25 cellular contexts compared by ENCODE assay signal in the genomic region with DNA sequence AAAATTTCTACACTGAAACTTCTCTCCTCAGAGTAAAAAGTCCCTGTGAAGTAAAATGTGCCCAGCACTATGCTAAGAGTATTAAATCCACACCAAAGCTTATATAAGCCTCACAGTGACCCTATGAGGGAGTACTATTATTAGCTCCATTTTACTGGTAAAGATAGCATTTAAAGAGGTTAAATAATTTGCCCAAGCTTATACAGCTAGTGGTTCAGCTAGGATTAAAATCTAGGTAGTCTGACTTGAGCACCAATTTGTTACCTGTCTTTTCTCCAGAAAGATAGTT. TPM values are rescaled to one million over a fixed set of nuclear protein-coding genes. Genes with fewer than 3 reads are reported as not detected.
DNase-seq lines count a peak whose midpoint lies in the region; ATAC-seq, FAIRE-seq and TF ChIP-seq lines count a peak whose summit lies in the region.
"Had no signal": no experiment of that assay in that cellular context is flagged by ENCODE, and none has a peak within 500 bp of the region (broad histone marks: within the 10 kb centered on the region; RNA-seq: fewer than 3 reads in every experiment).

No MANE protein-coding gene starts in this region.

- H3K27me3 ChIP-seq in HUES48 (ENCODE audit: control insufficient read depth, insufficient read depth, low read length) (no peaks in the 10 kb centered on the region), K562 (ENCODE audit: control insufficient read depth in 2 of 2, insufficient read depth in 2 of 2, low read length in 2 of 2) (no peaks in the 10 kb centered on the region), smooth muscle cell (ENCODE audit: low read depth) (no peaks in the 10 kb centered on the region), Peyer's patch (no peaks in the 10 kb centered on the region)
- H3K27me3 ChIP-seq: gastroesophageal sphincter, spleen, vagina had no signal

- no peak for TF ChIP-seq RAD21 in K562 (CRISPR knock-in tag; conservative IDR thresholded peaks at IDR 0.05 in 1 of 2, IDR thresholded peaks at IDR 0.05 in 1 of 2)

- H3K4me3 ChIP-seq in HUES48 (ENCODE audit: low read depth, low read length) (no peak overlapping the region), K562 (no peak overlapping the region), smooth muscle cell (no peak overlapping the region), Peyer's patch (no peak overlapping the region)
- H3K4me3 ChIP-seq: gastroesophageal sphincter, spleen, vagina had no signal

- peaks cover 41% of the 10 kb centered on the region for H3K4me1 Mint-ChIP-seq in activated naive CD4-positive, alpha-beta T cell treated with anti-CD3 and anti-CD28 coated beads, Interleukin-2, amount 50 U/mL, for 24 hours
- H3K4me1 Mint-ChIP-seq: neural crest cell had no signal

- no peak for TF ChIP-seq POLR2A in K562 (conservative IDR thresholded peaks at IDR 0.05)
- no peak for TF ChIP-seq POLR2A in Peyer's patch (IDR thresholded peaks at IDR 0.05)

- no peak for TF ChIP-seq CTCF in K562 (IDR thresholded peaks at IDR 0.05 in 2 of 3, conservative IDR thresholded peaks at IDR 0.05 in 1 of 3; ENCODE audit: insufficient read depth in 2 of 3, low read depth in 1 of 3, low read length in 3 of 3)
- no peak for TF ChIP-seq CTCF in smooth muscle cell (IDR thresholded peaks at IDR 0.05; ENCODE audit: borderline replicate concordance, insufficient read depth, poor library complexity, severe bottlenecking)
- no peak for TF ChIP-seq CTCF in GM10248 (IDR thresholded peaks at IDR 0.05; ENCODE audit: control extremely low read depth, extremely low read depth, low read depth, missing control alignments)
- TF ChIP-seq CTCF in Peyer's patch (IDR thresholded peaks at IDR 0.05), result no peak

- POLR2A ChIA-PET in K562 (lab: Yijun Ruan, JAX) (interaction anchor here (0.5 to 3.0 kb wide), 7 partner anchors 15 to 703 kb away, joined by 3 to 11 read pairs (median 4); partner anchors contain the start of genes MYCBP and NDUFS5), GM10248 (lab: Yijun Ruan, JAX) (interaction anchor here (1.0 kb wide), 1 partner anchor 27 kb away, joined by 6 read pairs; no protein-coding TSS in a partner anchor)

- H3K4me2 ChIP-seq in K562 (ENCODE audit: insufficient read depth, low read length), result no peak overlapping the region
- no peak overlapping the region for H3K4me2 ChIP-seq in smooth muscle cell

- DNase-seq in activated naive CD4-positive, alpha-beta T cell (lab: John Stamatoyannopoulos, UW), result no peak
- no peak for DNase-seq in K562 (ENCODE audit: extremely low read depth in 1 of 4, low spot score in 3 of 4)
- DNase-seq in smooth muscle cell (lab: John Stamatoyannopoulos, UW; ENCODE audit: unreplicated experiment), result no peak
- no peak for DNase-seq in GM10248 (ENCODE audit: extremely low spot score)
- DNase-seq in Peyer's patch, result no peak
- DNase-seq: activated CD4-positive, alpha-beta T cell treated with anti-CD3 and anti-CD28 coated beads, Interleukin-2, amount 10 ng/mL, durations not matched to agents 7 days and 5 days; activated T-cell treated with anti-CD3 and anti-CD28 coated beads, Interleukin-2, amount 50 U/mL, for 4 hours; amniotic stem cell; CD8-positive, alpha-beta memory T cell; central memory CD4-positive, alpha-beta T cell; DMS53; H7; left cardiac atrium; NCI-H1092; NCI-H2081; NCI-H446; spleen had no signal

- H3K4me3 Mint-ChIP-seq in activated naive CD4-positive, alpha-beta T cell treated with anti-CD3 and anti-CD28 coated beads, Interleukin-2, amount 50 U/mL, for 24 hours, result no peak overlapping the region
- H3K4me3 Mint-ChIP-seq: activated CD4-positive, alpha-beta T cell treated with anti-CD3 and anti-CD28 coated beads, Interleukin-2, amount 10 ng/mL, durations not matched to agents 7 days and 5 days; CD8-positive, alpha-beta memory T cell; neural crest cell had no signal

- H3K27me3 Mint-ChIP-seq in activated naive CD4-positive, alpha-beta T cell treated with anti-CD3 and anti-CD28 coated beads, Interleukin-2, amount 50 U/mL, for 24 hours, result no peaks in the 10 kb centered on the region
- H3K27me3 Mint-ChIP-seq: activated CD4-positive, alpha-beta T cell treated with anti-CD3 and anti-CD28 coated beads, Interleukin-2, amount 10 ng/mL, durations not matched to agents 7 days and 5 days; CD8-positive, alpha-beta memory T cell had no signal

- in situ Hi-C loops in K562 (cut with MboI), result no loop called here

- peak; percentile 26 for FAIRE-seq in K562 (lab: Jason Lieb, UNC)

- no peaks in the 10 kb centered on the region; the same call in 1 of the 2 replicates for H3K9me3 ChIP-seq in HUES48 (ENCODE audit: control insufficient read depth, insufficient read depth, low read length)
- H3K9me3 ChIP-seq in K562 (replicated peaks; ENCODE audit: control insufficient read depth, insufficient read depth, low read depth, low read length), result no peaks in the 10 kb centered on the region
- no peaks in the 10 kb centered on the region for H3K9me3 ChIP-seq in smooth muscle cell (replicated peaks; ENCODE audit: low read depth)
- H3K9me3 ChIP-seq in Peyer's patch, result no peaks in the 10 kb centered on the region
- H3K9me3 ChIP-seq: gastroesophageal sphincter, spleen, vagina had no signal

- no peaks in the 10 kb centered on the region for H4K20me1 ChIP-seq in K562 (replicated peaks; ENCODE audit: control insufficient read depth, insufficient read depth, low read length)
- peaks cover 72% of the 10 kb centered on the region for H4K20me1 ChIP-seq in smooth muscle cell (ENCODE audit: low read depth)

- H3K79me2 ChIP-seq in K562 (ENCODE audit: control insufficient read depth, insufficient read depth, low read length) (peaks cover 13% of the 10 kb centered on the region), smooth muscle cell (ENCODE audit: low read depth) (peaks cover 25% of the 10 kb centered on the region)

- no peak overlapping the region for H3K9ac ChIP-seq in HUES48 (ENCODE audit: low read depth, low read length)
- H3K9ac ChIP-seq in K562 (ENCODE audit: insufficient read depth in 1 of 2, low read depth in 2 of 2, low read length in 2 of 2), result no peak overlapping the region
- no peak overlapping the region for H3K9ac ChIP-seq in smooth muscle cell (ENCODE audit: low read depth)

- CTCF ChIA-PET in K562 (lab: Yijun Ruan, JAX; ENCODE audit: low intra/inter-chr PET ratio) (no interaction called here), GM10248 (lab: Yijun Ruan, JAX) (interaction anchor here (1.2 to 1.6 kb wide), 3 partner anchors 23 to 122 kb away, joined by 3 to 5 read pairs (median 3); partner anchors contain the start of genes GJA9 and NDUFS5)

- H2AFZ ChIP-seq in K562 (ENCODE audit: low read depth, low read length) (no peak overlapping the region), smooth muscle cell (ENCODE audit: low read depth) (no peak overlapping the region)

- no TSS peak for BruUV-seq in K562 (replicated peaks; lab: Mats Ljungman, UMichigan)

- peak overlapping the region; percentile 85 for H3K27ac Mint-ChIP-seq in activated naive CD4-positive, alpha-beta T cell treated with anti-CD3 and anti-CD28 coated beads, Interleukin-2, amount 50 U/mL, for 24 hours

- H3K9me3 Mint-ChIP-seq in activated naive CD4-positive, alpha-beta T cell treated with anti-CD3 and anti-CD28 coated beads, Interleukin-2, amount 50 U/mL, for 24 hours, result no peaks in the 10 kb centered on the region
- H3K9me3 Mint-ChIP-seq: activated CD4-positive, alpha-beta T cell treated with anti-CD3 and anti-CD28 coated beads, Interleukin-2, amount 10 ng/mL, durations not matched to agents 7 days and 5 days; activated T-cell treated with anti-CD3 and anti-CD28 coated beads, Interleukin-2, amount 50 U/mL, for 4 hours; CD8-positive, alpha-beta memory T cell; neural crest cell had no signal

- intact Hi-C loops in K562 (cut with micrococcal nuclease), result no loop called here

- no peaks in the 10 kb centered on the region for H3K9me1 ChIP-seq in K562 (ENCODE audit: control insufficient read depth, insufficient read depth, low read length)

- peaks cover 24% of the 10 kb centered on the region for H3K36me3 Mint-ChIP-seq in activated naive CD4-positive, alpha-beta T cell treated with anti-CD3 and anti-CD28 coated beads, Interleukin-2, amount 50 U/mL, for 24 hours

- no peak for ATAC-seq in K562
- no peak for ATAC-seq in HG03097 (IDR thresholded peaks at IDR 0.05; ENCODE audit: low FRiP score, unreplicated experiment)
- ATAC-seq: esophagus mucosa had no signal

- peaks cover 53% of the 10 kb centered on the region for H3K4me1 ChIP-seq in HUES48 (ENCODE audit: control insufficient read depth, insufficient read depth, low read length)
- H3K4me1 ChIP-seq in K562 (replicated peaks in 1 of 2; ENCODE audit: control insufficient read depth in 2 of 2, insufficient read depth in 2 of 2, low read length in 2 of 2), result no peaks in the 10 kb centered on the region
- no peaks in the 10 kb centered on the region for H3K4me1 ChIP-seq in smooth muscle cell (ENCODE audit: low read depth)
- H3K4me1 ChIP-seq in Peyer's patch, result no peaks in the 10 kb centered on the region

- TF ChIP-seq EP300 in K562 (IDR thresholded peaks at IDR 0.05; ENCODE audit: low read length), result no peak

- H3K27ac ChIP-seq in HUES48 (ENCODE audit: low read depth, low read length) (peak overlapping the region; percentile 43), K562 (ENCODE audit: extremely low read depth, low read depth, low read length) (no peak overlapping the region; the same call in 2 of the 3 replicates), smooth muscle cell (ENCODE audit: low read depth) (peak overlapping the region; percentile 33), Peyer's patch (no peak overlapping the region)
- H3K27ac ChIP-seq: gastroesophageal sphincter, RWPE1, spleen, vagina had no signal

- H3F3A ChIP-seq in smooth muscle cell (ENCODE audit: low read depth), result peaks cover 24% of the 10 kb centered on the region

- H3K36me3 ChIP-seq in HUES48 (ENCODE audit: control insufficient read depth, insufficient read depth, low read length) (peaks cover 98% of the 10 kb centered on the region), K562 (ENCODE audit: control insufficient read depth, insufficient read depth, low read length) (peaks cover 98% of the 10 kb centered on the region), smooth muscle cell (ENCODE audit: low read depth) (peaks cover 29% of the 10 kb centered on the region), Peyer's patch (peaks cover 0 to 97% (median 0%) of the 10 kb centered on the region in 3 donors)

RNA-seq across cellular contexts. Expression of gene AKIRIN1, which starts 12.3 kb away (rescaled TPM):
- 26.5 and 51.2 TPM in 2 replicates for total RNA-seq in K562 (2011; cell fraction: chromatin; rRNA removed; ENCODE audit: low replicate concordance)
- total RNA-seq in K562 (2011; cell fraction: nucleolus; rRNA removed), result 19.3 and 20.1 TPM in 2 replicates
- 46.7 and 64.7 TPM in 2 replicates for total RNA-seq in K562 (2011; cell fraction: nucleoplasm; rRNA removed)
- total RNA-seq in K562 (2014; rRNA removed) (68.9 and 72.4 TPM in 2 replicates), K562 (2014; rRNA removed; fragmentation: Illumina TruSeq; extraction: Trizol) (81.7 and 86.5 TPM in 2 replicates), K562 (2015; rRNA removed; fragmentation: Illumina TruSeq; extraction: Trizol) (76.2 and 83.4 TPM in 2 replicates), K562 (2021) (86.0 and 87.8 TPM in 2 replicates), smooth muscle cell (64.5 and 78.3 TPM in 2 replicates), Peyer's patch (10 to 100 TPM; 18.9 to 39.6 (median 33.8) TPM)
- polyA plus RNA-seq in K562 (2011; rRNA removed) (95.0 and 139 TPM in 2 replicates), K562 (2014; fragmentation: Illumina TruSeq; extraction: Trizol) (91.4 and 103 TPM in 2 replicates), K562 (2014; fragmentation: Nextera tagmentation; extraction: Ambion mirVana) (10 to 100 TPM; 11.5 to 17.6 TPM), K562 (2014; rRNA removed) (85.1 and 87.2 TPM in 2 replicates), smooth muscle cell (68.6 and 70.4 TPM in 2 replicates)
- 53.8 and 59.9 TPM in 2 replicates for polyA plus RNA-seq in K562 (2011; cell fraction: cytosol; rRNA removed)
- 18.7 and 19.1 TPM in 2 replicates for polyA plus RNA-seq in K562 (2011; cell fraction: nucleus; rRNA removed)
- 69.5 and 81.6 TPM in 2 replicates for polyA plus RNA-seq in K562 (2012)
- 81.6 and 94.1 TPM in 2 replicates for polyA minus RNA-seq in K562 (2011; rRNA and poly(A)+ RNA removed)
- 33.5 and 47.6 TPM in 2 replicates for polyA minus RNA-seq in K562 (2011; cell fraction: cytosol; rRNA and poly(A)+ RNA removed)
- 10.1 and 12.8 TPM in 2 replicates for polyA minus RNA-seq in K562 (2011; cell fraction: nucleus; rRNA and poly(A)+ RNA removed)

RNA-seq across cellular contexts. Expression of gene NDUFS5, which starts 22.7 kb away (rescaled TPM):
- 66.1 and 87.1 TPM in 2 replicates for total RNA-seq in K562 (2011; cell fraction: chromatin; rRNA removed; ENCODE audit: low replicate concordance)
- total RNA-seq in K562 (2011; cell fraction: nucleolus; rRNA removed), result 111 and 135 TPM in 2 replicates
- 140 and 150 TPM in 2 replicates for total RNA-seq in K562 (2011; cell fraction: nucleoplasm; rRNA removed)
- total RNA-seq in K562 (2014; rRNA removed) (1,178 and 1,281 TPM in 2 replicates), K562 (2014; rRNA removed; fragmentation: Illumina TruSeq; extraction: Trizol) (1,116 and 1,227 TPM in 2 replicates), K562 (2015; rRNA removed; fragmentation: Illumina TruSeq; extraction: Trizol) (976 and 1,027 TPM in 2 replicates), K562 (2021) (499 and 523 TPM in 2 replicates), smooth muscle cell (708 and 831 TPM in 2 replicates), Peyer's patch (100 to 1,000 TPM; 192 to 562 (median 213) TPM)
- polyA plus RNA-seq in K562 (2011; rRNA removed) (839 and 1,074 TPM in 2 replicates), K562 (2014; fragmentation: Illumina TruSeq; extraction: Trizol) (1,614 and 1,625 TPM in 2 replicates), K562 (2014; fragmentation: Nextera tagmentation; extraction: Ambion mirVana) (1,000 to 10,000 TPM; 2,515 to 2,737 TPM), K562 (2014; rRNA removed) (1,487 and 1,540 TPM in 2 replicates), smooth muscle cell (879 and 884 TPM in 2 replicates)
- 254 and 811 TPM in 2 replicates for polyA plus RNA-seq in K562 (2011; cell fraction: cytosol; rRNA removed)
- 160 and 368 TPM in 2 replicates for polyA plus RNA-seq in K562 (2011; cell fraction: nucleus; rRNA removed)
- 421 and 1,566 TPM in 2 replicates for polyA plus RNA-seq in K562 (2012)
- polyA minus RNA-seq in K562 (2011; rRNA and poly(A)+ RNA removed), result 775 and 778 TPM in 2 replicates
- 126 and 154 TPM in 2 replicates for polyA minus RNA-seq in K562 (2011; cell fraction: cytosol; rRNA and poly(A)+ RNA removed)
- polyA minus RNA-seq in K562 (2011; cell fraction: nucleus; rRNA and poly(A)+ RNA removed), result 43.4 and 90.9 TPM in 2 replicates

Comparison
In these comparisons a context has a peak if more than half of its experiments do, and no peak if none do; other contexts are left out.
1. H3K27ac ChIP-seq: peak in HUES48 (single experiment) and smooth muscle cell (single experiment); none in K562 (single experiment) and Peyer's patch (0 of 4).